8 cellular contexts compared by ENCODE assay signal in genomic region chr1:201119206-201119814, GRCh38. TPM values are rescaled to one million over a fixed set of nuclear protein-coding genes. Genes with fewer than 3 reads are reported as not detected.
DNase-seq lines count a peak whose midpoint lies in the region; ATAC-seq, FAIRE-seq and TF ChIP-seq lines count a peak whose summit lies in the region.

No MANE protein-coding gene starts in this region.

- intact Hi-C loops in natural killer cell (cut with micrococcal nuclease) = loop anchor here (2.0 kb wide), 1 partner anchor 33 kb away; no protein-coding TSS in a partner anchor

- no peak overlapping the region for H3K27ac ChIP-seq in endodermal cell (ENCODE audit: low read depth, low read length)

- H3K9me3 Mint-ChIP-seq in endodermal cell = no peaks in the 10 kb centered on the region
- no peaks in the 10 kb centered on the region for H3K9me3 Mint-ChIP-seq in natural killer cell
- H3K9me3 Mint-ChIP-seq in stimulated activated memory B cell treated with anti-CD40 and anti-IgM and Interleukin-4, amounts not matched to agents 10 μg/mL and 1 μg/mL and 100 μg/mL, for 72 hours = no peaks in the 10 kb centered on the region

- H3K4me1 ChIP-seq in Loucy (ENCODE audit: insufficient read depth, low read length, poor library complexity, severe bottlenecking) (peaks cover 11% of the 10 kb centered on the region), endodermal cell (ENCODE audit: control insufficient read depth, insufficient read depth, low read length) (no peaks in the 10 kb centered on the region)

- no peaks in the 10 kb centered on the region for H3K9me2 ChIP-seq in Loucy (replicated peaks; ENCODE audit: low read depth, low read length)

- peak; percentile 32 for FAIRE-seq in urothelium cell line (lab: Jason Lieb, UNC)

- peaks cover 35% of the 10 kb centered on the region for H3K27me3 Mint-ChIP-seq in endodermal cell (ENCODE audit: insufficient read depth)
- peaks cover 12 to 18% of the 10 kb centered on the region in 2 donors for H3K27me3 Mint-ChIP-seq in natural killer cell (ENCODE audit: low read depth in 2 of 2)
- peaks cover 38% of the 10 kb centered on the region for H3K27me3 Mint-ChIP-seq in stimulated activated memory B cell treated with anti-CD40 and anti-IgM and Interleukin-4, amounts not matched to agents 10 μg/mL and 1 μg/mL and 100 μg/mL, for 72 hours

- H3K9ac ChIP-seq in Loucy (ENCODE audit: low read depth, low read length, poor library complexity, severe bottlenecking) (peak overlapping the region; percentile 53), endodermal cell (ENCODE audit: extremely low read depth, low read length, poor library complexity, severe bottlenecking) (no peak overlapping the region)

- peak overlapping the region; percentile 25 for H3K4me2 ChIP-seq in Loucy (ENCODE audit: low read depth, low read length, poor library complexity, severe bottlenecking)

- H3K4me3 ChIP-seq in Loucy (ENCODE audit: low read length, poor library complexity, severe bottlenecking) = no peak overlapping the region
- H3K4me3 ChIP-seq in endodermal cell (ENCODE audit: low read length) = no peak overlapping the region

- H3K27ac Mint-ChIP-seq in endodermal cell (no peak overlapping the region), natural killer cell (no peak overlapping the region)
- no peak overlapping the region for H3K27ac Mint-ChIP-seq in stimulated activated memory B cell treated with anti-CD40 and anti-IgM and Interleukin-4, amounts not matched to agents 10 μg/mL and 1 μg/mL and 100 μg/mL, for 72 hours

- DNase-seq in GM03348 (ENCODE audit: low spot score) (peak; percentile 34), endodermal cell (peak; percentile 89), natural killer cell (peak; percentile 33), urothelium cell line (ENCODE audit: low spot score) (peak; percentile 70), NCI-H2081 treated with DMSO at 0.1 percent for 48 hours (lab: John Stamatoyannopoulos, UW) (no peak)
- DNase-seq in activated CD4-positive, alpha-beta T cell treated with anti-CD3 and anti-CD28 coated beads for 1 hour = peak; percentile 15

- H3K4me1 Mint-ChIP-seq in endodermal cell (peaks cover 4% of the 10 kb centered on the region), natural killer cell (peaks cover 4 to 8% of the 10 kb centered on the region in 2 donors)
- peaks cover 17% of the 10 kb centered on the region for H3K4me1 Mint-ChIP-seq in stimulated activated memory B cell treated with anti-CD40 and anti-IgM and Interleukin-4, amounts not matched to agents 10 μg/mL and 1 μg/mL and 100 μg/mL, for 72 hours

- no peaks in the 10 kb centered on the region for H3K79me2 ChIP-seq in Loucy (ENCODE audit: insufficient read depth, low read length)

- H3K36me3 ChIP-seq in Loucy (ENCODE audit: insufficient read depth, low read length) (no peaks in the 10 kb centered on the region), endodermal cell (ENCODE audit: control insufficient read depth, insufficient read depth, low read length) (no peaks in the 10 kb centered on the region)

- peak; percentile 50 to 54 (median 54) for ATAC-seq in natural killer cell
- no peak for ATAC-seq in stimulated activated memory B cell treated with anti-CD40 and anti-IgM and Interleukin-4, amounts not matched to agents 10 μg/mL and 1 μg/mL and 100 μg/mL, for 72 hours

- no peaks in the 10 kb centered on the region for H3F3A ChIP-seq in Loucy (ENCODE audit: low read depth)

- H2AFZ ChIP-seq in Loucy (ENCODE audit: low read length) = peak overlapping the region; percentile 64; the same call in 1 of the 2 replicates

- H3K27me3 ChIP-seq in Loucy (ENCODE audit: insufficient read depth, low read length, poor library complexity, severe bottlenecking) (no peaks in the 10 kb centered on the region), endodermal cell (ENCODE audit: control insufficient read depth, insufficient read depth, low read length, poor library complexity, severe bottlenecking) (peaks cover 23% of the 10 kb centered on the region)

- peak; percentile 51 for TF ChIP-seq CTCF in Loucy (conservative IDR thresholded peaks at IDR 0.05; ENCODE audit: low read length)
- TF ChIP-seq CTCF in endodermal cell (conservative IDR thresholded peaks at IDR 0.05) = peak; percentile 94
- TF ChIP-seq CTCF in natural killer cell (IDR thresholded peaks at IDR 0.05) = peak; percentile 61

- H3K4me3 Mint-ChIP-seq in endodermal cell (no peak overlapping the region), natural killer cell (no peak overlapping the region)
- no peak overlapping the region for H3K4me3 Mint-ChIP-seq in stimulated activated memory B cell treated with anti-CD40 and anti-IgM and Interleukin-4, amounts not matched to agents 10 μg/mL and 1 μg/mL and 100 μg/mL, for 72 hours

- no peaks in the 10 kb centered on the region for H4K20me1 ChIP-seq in Loucy (ENCODE audit: insufficient read depth, low read length, poor library complexity, severe bottlenecking)

- H3K9me3 ChIP-seq in Loucy (ENCODE audit: insufficient read depth, low read depth, low read length) (no peaks in the 10 kb centered on the region), endodermal cell (ENCODE audit: control insufficient read depth, low read length) (no peaks in the 10 kb centered on the region)

- 8 to 19% methylated on average over 9 of the region's 10 CpGs for WGBS in endodermal cell (ENCODE audit: insufficient coverage in 1 of 2, insufficient read length in 1 of 2), 2 experiments

- H3K36me3 Mint-ChIP-seq in endodermal cell (ENCODE audit: low read depth) (no peaks in the 10 kb centered on the region), natural killer cell (no peaks in the 10 kb centered on the region)
- no peaks in the 10 kb centered on the region for H3K36me3 Mint-ChIP-seq in stimulated activated memory B cell treated with anti-CD40 and anti-IgM and Interleukin-4, amounts not matched to agents 10 μg/mL and 1 μg/mL and 100 μg/mL, for 72 hours

RNA-seq across cellular contexts. Expression of gene CACNA1S, which starts 7.1 kb away (rescaled TPM):
- total RNA-seq in endodermal cell (under 1 TPM; 0.11 to 0.13 TPM), natural killer cell (not detected)
- 0.07 TPM for polyA plus RNA-seq in endodermal cell (2013, experiment 1 of 2)
- not detected for polyA plus RNA-seq in endodermal cell (2013, experiment 2 of 2)

RNA-seq across cellular contexts. Expression of gene ASCL5, which starts 7.7 kb away (rescaled TPM):
- 1 to 10 TPM; 1.2 to 1.8 TPM for total RNA-seq in endodermal cell
- not detected for polyA plus RNA-seq in endodermal cell (2013, experiment 1 of 2)
- polyA plus RNA-seq in endodermal cell (2013, experiment 2 of 2) = not detected
- total RNA-seq in natural killer cell = not detected

RNA-seq across cellular contexts. Expression of gene TMEM9, which starts 35.0 kb away (rescaled TPM):
- 100 to 1,000 TPM; 145 to 156 TPM for total RNA-seq in endodermal cell
- polyA plus RNA-seq in endodermal cell (2013, experiment 1 of 2) = 130 TPM
- 119 TPM for polyA plus RNA-seq in endodermal cell (2013, experiment 2 of 2)
- total RNA-seq in natural killer cell = 10 to 100 TPM; 16.2 to 18.1 (median 16.9) TPM

Comparison
In these comparisons a context has a peak if more than half of its experiments do, and no peak if none do; other contexts are left out.
1. RNA of gene TMEM9, which starts 35.0 kb away (total RNA-seq): 145 to 156 TPM in endodermal cell; 16.2 to 18.1 TPM in natural killer cell; every median in the first group is over 4 times any median in the second.
2. Peak in every context shown above with its lines, with median percentiles within 50 percentile points of each other: CTCF ChIP-seq.